In the genomic region with DNA sequence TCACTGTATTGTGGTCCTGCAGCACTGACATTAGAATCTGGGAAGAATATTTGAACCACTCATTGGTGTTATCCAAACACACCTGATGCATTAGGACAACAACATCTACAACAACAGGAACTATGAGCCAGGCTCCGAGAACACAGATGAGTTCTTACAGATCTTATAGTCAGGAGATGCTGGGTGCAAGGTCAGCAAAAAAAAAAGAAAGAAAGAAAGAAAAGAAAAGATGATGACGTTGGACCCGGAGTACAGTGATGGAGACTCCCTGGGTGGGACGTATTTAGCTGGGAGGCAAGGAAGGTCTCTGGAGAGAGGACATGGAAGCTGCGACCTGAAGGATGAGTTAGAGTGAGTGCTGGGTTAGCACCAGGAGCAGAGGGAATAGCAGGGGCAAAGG, we compare ENCODE assay signal across 21 cellular contexts.
"Had no signal": no experiment of that assay in that cellular context is flagged by ENCODE, and none has a peak within 500 bp of the region (broad histone marks: within the 10 kb centered on the region; RNA-seq: fewer than 3 reads in every experiment).

No MANE protein-coding gene starts in this region.

- H3K9me3 ChIP-seq: colonic mucosa, lower lobe of right lung, mucosa of descending colon had no signal

- H3K36me3 ChIP-seq: colonic mucosa, esophagus muscularis mucosa, gastroesophageal sphincter, heart right ventricle, left lung, lower lobe of right lung had no signal

- H3K36me3 Mint-ChIP-seq: mesothelial cell of epicardium had no signal

- H3K9me3 Mint-ChIP-seq: mesothelial cell of epicardium had no signal

- ATAC-seq: gastroesophageal sphincter, heart right ventricle, left cardiac atrium, left lung, left ventricle myocardium superior, lower lobe of right lung, mucosa of descending colon had no signal

- FAIRE-seq: endothelial cell of umbilical vein, frontal cortex, islet of Langerhans, keratinocyte had no signal

- DNase-seq: colonic mucosa; cortex of kidney; effector CD8-positive, alpha-beta T cell; foreskin keratinocyte; heart right ventricle; hippocampal formation; left cardiac atrium; left lung; left ventricle myocardium superior; lower lobe of right lung; mesenchymal stem cell; mucosa of descending colon; naive B cell had no signal

- H3K4me1 ChIP-seq: colonic mucosa, esophagus muscularis mucosa, foreskin keratinocyte, gastroesophageal sphincter, heart right ventricle, left lung, lower lobe of right lung had no signal

- H3K4me1 Mint-ChIP-seq: mesothelial cell of epicardium had no signal

- H3K27ac ChIP-seq: colonic mucosa, esophagus muscularis mucosa, foreskin keratinocyte, gastroesophageal sphincter, heart right ventricle, left lung, lower lobe of right lung had no signal

- H3K27ac Mint-ChIP-seq: dendritic cell treated with granulocyte-macrophage colony-stimulating factor and Interleukin-4, amounts not matched to agents 40 ng/mL and 50 ng/mL, for 4 days; mesothelial cell of epicardium had no signal

- H3K4me3 Mint-ChIP-seq: dendritic cell treated with granulocyte-macrophage colony-stimulating factor and Interleukin-4, amounts not matched to agents 40 ng/mL and 50 ng/mL, for 4 days; mesothelial cell of epicardium had no signal

- H3K4me3 ChIP-seq: colonic mucosa, esophagus muscularis mucosa, gastroesophageal sphincter, heart right ventricle, left lung, lower lobe of right lung, mucosa of descending colon had no signal
